In the genomic region with DNA sequence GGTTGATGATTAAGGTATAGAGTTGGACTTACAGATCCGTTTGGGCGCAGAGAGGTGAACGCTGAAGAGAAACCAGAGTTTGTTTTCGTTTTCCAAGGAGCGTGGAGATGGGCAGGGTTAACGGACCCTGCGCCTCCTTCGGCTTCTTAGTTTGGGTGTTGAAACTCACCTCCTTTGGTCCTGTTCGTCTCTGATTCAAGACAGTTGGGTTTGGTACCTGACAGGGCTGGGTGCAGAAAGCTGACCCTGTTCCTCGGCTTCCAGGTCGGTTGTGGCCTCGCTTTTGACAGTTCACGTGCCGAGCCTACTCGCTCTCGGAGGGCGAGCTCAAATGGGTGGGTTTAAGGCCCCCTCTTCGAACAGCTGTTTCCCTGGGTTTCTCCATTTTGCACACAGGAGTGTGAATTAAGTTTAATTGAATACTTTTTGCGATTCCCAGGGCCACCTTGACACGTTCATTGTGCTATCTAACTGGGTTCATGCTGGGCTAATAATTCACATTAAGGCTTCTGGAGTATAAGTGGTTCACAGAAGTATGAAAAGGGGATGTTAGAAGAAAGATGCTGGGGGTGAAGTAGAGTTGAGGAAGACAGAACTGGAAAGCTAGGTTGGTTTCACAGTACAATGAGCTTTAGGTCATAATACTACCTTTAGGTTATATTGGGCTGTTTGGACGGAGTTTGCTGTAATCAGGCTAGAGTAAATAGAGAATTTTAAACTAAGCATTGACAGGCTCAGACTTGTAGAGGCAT, we compare ENCODE assay signal across 8 cellular contexts. TPM values are rescaled to one million over a fixed set of nuclear protein-coding genes. Genes with fewer than 3 reads are reported as not detected.
DNase-seq lines count a peak whose midpoint lies in the region; ATAC-seq, FAIRE-seq and TF ChIP-seq lines count a peak whose summit lies in the region.

No MANE protein-coding gene starts in this region.

- TSS peak; percentile 83 for BruUV-seq in Panc1 (replicated peaks; lab: Mats Ljungman, UMichigan)
- BruUV-seq in endothelial cell of umbilical vein (replicated peaks; lab: Mats Ljungman, UMichigan) = TSS peak; percentile 23

- no peak for TF ChIP-seq CTCF in DND-41 (IDR thresholded peaks at IDR 0.05; ENCODE audit: borderline replicate concordance, extremely low read depth, low read length, poor library complexity, severe bottlenecking)
- no peak for TF ChIP-seq CTCF in Panc1 (IDR thresholded peaks at IDR 0.05)
- no peak for TF ChIP-seq CTCF in endothelial cell of umbilical vein (IDR thresholded peaks at IDR 0.05; ENCODE audit: extremely low read depth in 1 of 2, insufficient read depth in 1 of 2, low read depth in 1 of 2, low read length in 2 of 2)

- POLR2A ChIA-PET in Panc1 (lab: Charles Lee) = no interaction called here
- POLR2A ChIA-PET in endothelial cell of umbilical vein (lab: Charles Lee) = interaction anchor here (0.5 to 1.3 kb wide), 2 partner anchors 32 to 255 kb away, joined by 3 read pairs; no protein-coding TSS in a partner anchor

- H2AFZ ChIP-seq in DND-41 (ENCODE audit: low read depth, low read length) (peak overlapping the region; percentile 98), endothelial cell of umbilical vein (ENCODE audit: low read depth, low read length) (peak overlapping the region; percentile 67), neuron (ENCODE audit: low read depth, low read length) (no peak overlapping the region)

- dilution Hi-C loops in endothelial cell of umbilical vein (cut with MboI; ENCODE audit: extremely low pct_ligation_motif_present, low sequenced_read_pairs) = no loop called here

- peak; percentile 0; the same call in 1 of the 3 replicates for ATAC-seq in DND-41 (ENCODE audit: insufficient read depth, low read depth)
- ATAC-seq in GM21723 (IDR thresholded peaks at IDR 0.05; ENCODE audit: unreplicated experiment) = peak; percentile 1
- no peak for ATAC-seq in Panc1
- no peak for ATAC-seq in GM18909 (IDR thresholded peaks at IDR 0.05; ENCODE audit: poor library complexity, unreplicated experiment)

- in situ Hi-C loops in Panc1 (cut with HindIII; ENCODE audit: low pct_unique_long_range_greater_than_20kb, low sequenced_read_pairs) = no loop called here

- H3K4me3 ChIP-seq in DND-41 (ENCODE audit: low read depth in 1 of 2, low read length in 2 of 2) (peak overlapping the region; percentile 97 to 99), Panc1 (ENCODE audit: low read depth in 2 of 2, low read length in 2 of 2) (peak overlapping the region; percentile 83 to 94), endothelial cell of umbilical vein (replicated peaks in 1 of 3; ENCODE audit: insufficient read depth in 1 of 3, low read depth in 1 of 3, low read length in 3 of 3) (peak overlapping the region; percentile 79 to 95 (median 93)), neuron (ENCODE audit: low read length) (peak overlapping the region; percentile 65)

- H3K27ac ChIP-seq in DND-41 (ENCODE audit: low read length) = peak overlapping the region; percentile 97
- peak overlapping the region; percentile 97 for H3K27ac ChIP-seq in Panc1 (ENCODE audit: low read length)
- peak overlapping the region; percentile 64 for H3K27ac ChIP-seq in endothelial cell of umbilical vein (ENCODE audit: insufficient read depth, low read depth, low read length)

- H3K9me3 ChIP-seq in DND-41 (ENCODE audit: insufficient read depth, low read length, severe bottlenecking) (no peaks in the 10 kb centered on the region), Panc1 (ENCODE audit: control insufficient read depth, insufficient read depth, low read depth, low read length) (no peaks in the 10 kb centered on the region), endothelial cell of umbilical vein (replicated peaks; ENCODE audit: control insufficient read depth, insufficient read depth, low read length) (no peaks in the 10 kb centered on the region), neuron (ENCODE audit: low read length) (no peaks in the 10 kb centered on the region)

- H3K4me1 ChIP-seq in DND-41 (ENCODE audit: insufficient read depth, low read length) (peaks cover 44% of the 10 kb centered on the region), Panc1 (ENCODE audit: control insufficient read depth, insufficient read depth, low read length) (peaks cover 13% of the 10 kb centered on the region), endothelial cell of umbilical vein (ENCODE audit: control insufficient read depth, extremely low read depth, insufficient read depth, low read length) (peaks cover 44% of the 10 kb centered on the region), neuron (ENCODE audit: insufficient read depth, low read length) (peaks cover 34% of the 10 kb centered on the region)

- peak overlapping the region; percentile 92 for H3K9ac ChIP-seq in DND-41 (ENCODE audit: low read depth, low read length)
- H3K9ac ChIP-seq in endothelial cell of umbilical vein (replicated peaks; ENCODE audit: extremely low read depth, insufficient read depth, low read length) = peak overlapping the region; percentile 86

- H3K36me3 ChIP-seq in DND-41 (ENCODE audit: insufficient read depth, low read length) (peaks cover 19% of the 10 kb centered on the region), Panc1 (ENCODE audit: control insufficient read depth, insufficient read depth, low read length) (peaks cover 19% of the 10 kb centered on the region), endothelial cell of umbilical vein (ENCODE audit: control insufficient read depth in 2 of 2, extremely low read depth in 1 of 2, insufficient read depth in 2 of 2, low read length in 2 of 2) (no peaks in the 10 kb centered on the region), neuron (ENCODE audit: insufficient read depth, low read length) (peaks cover 12% of the 10 kb centered on the region)

- no peak for TF ChIP-seq POLR2A in endothelial cell of umbilical vein (IDR thresholded peaks at IDR 0.05; ENCODE audit: low read depth, low read length)

- H3K4me2 ChIP-seq in DND-41 (ENCODE audit: insufficient read depth, low read length) (peak overlapping the region; percentile 91), endothelial cell of umbilical vein (ENCODE audit: insufficient read depth, low read length) (peak overlapping the region; percentile 95)

- H4K20me1 ChIP-seq in DND-41 (ENCODE audit: insufficient read depth, low read length) (peaks cover 7% of the 10 kb centered on the region; the same call in 1 of the 2 replicates), endothelial cell of umbilical vein (replicated peaks; ENCODE audit: control insufficient read depth, extremely low read depth, insufficient read depth, low read length) (no peaks in the 10 kb centered on the region)

- no peaks in the 10 kb centered on the region for H3K9me1 ChIP-seq in endothelial cell of umbilical vein (replicated peaks; ENCODE audit: control insufficient read depth, extremely low read depth, insufficient read depth, low read length)

- CTCF ChIA-PET in Panc1 (lab: Charles Lee) (no interaction called here), endothelial cell of umbilical vein (lab: Charles Lee) (interaction anchor here (0.7 to 4.0 kb wide), 4 partner anchors 174 to 486 kb away, joined by 3 to 30 read pairs (median 4); no protein-coding TSS in a partner anchor)

- H3K27me3 ChIP-seq in DND-41 (ENCODE audit: insufficient read depth, low read length, poor library complexity) (no peaks in the 10 kb centered on the region), Panc1 (ENCODE audit: control insufficient read depth, insufficient read depth, low read length) (no peaks in the 10 kb centered on the region), endothelial cell of umbilical vein (ENCODE audit: control insufficient read depth in 2 of 2, insufficient read depth in 2 of 2, low read length in 2 of 2) (no peaks in the 10 kb centered on the region), neuron (ENCODE audit: insufficient read depth, low read length) (no peaks in the 10 kb centered on the region)

- FAIRE-seq in endothelial cell of umbilical vein (lab: Jason Lieb, UNC) = no peak
- FAIRE-seq in RCC 7860 (lab: Jason Lieb, UNC) = no peak

- DNase-seq in DND-41 (peak; percentile 40), Panc1 (ENCODE audit: low read depth, low spot score) (no peak), endothelial cell of umbilical vein (ENCODE audit: low read depth, low spot score) (peak; percentile 48), NCI-H128 (lab: John Stamatoyannopoulos, UW; ENCODE audit: unreplicated experiment) (no peak), RCC 7860 (ENCODE audit: low spot score) (no peak)

- H3K79me2 ChIP-seq in DND-41 (ENCODE audit: insufficient read depth, low read length) (peaks cover 97% of the 10 kb centered on the region), endothelial cell of umbilical vein (ENCODE audit: control insufficient read depth, insufficient read depth, low read length) (peaks cover 75% of the 10 kb centered on the region)

- intact Hi-C loops in Panc1 (cut with micrococcal nuclease; ENCODE audit: unreplicated experiment) = loop anchor here (10.0 kb wide), 1 partner anchor 154 kb away; the partner anchor contains the start of gene HMGB1
- intact Hi-C loops in endothelial cell of umbilical vein (cut with micrococcal nuclease) = loop anchor here (5.0 kb wide), 1 partner anchor 46 kb away; no protein-coding TSS in a partner anchor

TF ChIP-seq in endothelial cell of umbilical vein, 7 proteins besides CTCF, POLR2A, EP300 and RAD21:
- no peak for TF ChIP-seq GATA2 (IDR thresholded peaks at IDR 0.05; ENCODE audit: insufficient read depth, insufficient read length, low read depth, low read length)
- no peak for TF ChIP-seq FOS (IDR thresholded peaks at IDR 0.05; ENCODE audit: borderline replicate concordance, insufficient read depth, low read length)
- no peak for TF ChIP-seq MAX (IDR thresholded peaks at IDR 0.05; ENCODE audit: insufficient read depth, insufficient read length)
- no peak for TF ChIP-seq EZH2 (IDR thresholded peaks at IDR 0.05; ENCODE audit: borderline replicate concordance, low read depth, low read length, severe bottlenecking)
- TF ChIP-seq MYC (IDR thresholded peaks at IDR 0.05; ENCODE audit: low read depth, low read length) = no peak
- TF ChIP-seq POLR2AphosphoS5 (IDR thresholded peaks at IDR 0.05; ENCODE audit: insufficient read depth, low read depth, low read length) = no peak
- TF ChIP-seq JUN (IDR thresholded peaks at IDR 0.05; ENCODE audit: borderline replicate concordance, insufficient read depth, insufficient read length, low read depth) = no peak

RNA-seq across cellular contexts. Expression of gene USPL1, which starts 0.6 kb away (rescaled TPM):
- total RNA-seq in Panc1 (2021; ENCODE audit: unreplicated experiment) (19.5 TPM), endothelial cell of umbilical vein (18.8 and 21.0 TPM in 2 replicates)
- 10.7 TPM for polyA plus RNA-seq in Panc1 (2012; ENCODE audit: insufficient read length)
- polyA plus RNA-seq in endothelial cell of umbilical vein = 12.0 and 14.6 TPM in 2 replicates
- 14.1 and 15.3 TPM in 2 replicates for polyA plus RNA-seq in endothelial cell of umbilical vein (2011; cell fraction: cytosol; rRNA removed)
- 50.1 and 64.1 TPM in 2 replicates for polyA plus RNA-seq in endothelial cell of umbilical vein (2011; cell fraction: nucleus; rRNA removed)
- 22.0 and 23.4 TPM in 2 replicates for polyA plus RNA-seq in endothelial cell of umbilical vein (2012)
- 14.7 and 17.6 TPM in 2 replicates for polyA minus RNA-seq in endothelial cell of umbilical vein
- polyA minus RNA-seq in endothelial cell of umbilical vein (2011; cell fraction: cytosol; rRNA and poly(A)+ RNA removed) = 3.3 TPM
- 20.5 and 33.3 TPM in 2 replicates for polyA minus RNA-seq in endothelial cell of umbilical vein (2011; cell fraction: nucleus; rRNA and poly(A)+ RNA removed)

Comparison
In these comparisons a context has a peak if more than half of its experiments do, and no peak if none do; other contexts are left out.
1. ATAC-seq: peak in DND-41 (single experiment) and GM21723 (single experiment); none in Panc1 (single experiment) and GM18909 (single experiment).
2. DNase-seq: peak in DND-41 (single experiment) and endothelial cell of umbilical vein (single experiment); none in Panc1 (single experiment), NCI-H128 (single experiment) and RCC 7860 (single experiment).
3. Peak in every context shown above with its lines, with median percentiles within 50 percentile points of each other: H3K27ac ChIP-seq and H3K4me3 ChIP-seq.